9 cellular contexts compared by ENCODE assay signal in the genomic region with DNA sequence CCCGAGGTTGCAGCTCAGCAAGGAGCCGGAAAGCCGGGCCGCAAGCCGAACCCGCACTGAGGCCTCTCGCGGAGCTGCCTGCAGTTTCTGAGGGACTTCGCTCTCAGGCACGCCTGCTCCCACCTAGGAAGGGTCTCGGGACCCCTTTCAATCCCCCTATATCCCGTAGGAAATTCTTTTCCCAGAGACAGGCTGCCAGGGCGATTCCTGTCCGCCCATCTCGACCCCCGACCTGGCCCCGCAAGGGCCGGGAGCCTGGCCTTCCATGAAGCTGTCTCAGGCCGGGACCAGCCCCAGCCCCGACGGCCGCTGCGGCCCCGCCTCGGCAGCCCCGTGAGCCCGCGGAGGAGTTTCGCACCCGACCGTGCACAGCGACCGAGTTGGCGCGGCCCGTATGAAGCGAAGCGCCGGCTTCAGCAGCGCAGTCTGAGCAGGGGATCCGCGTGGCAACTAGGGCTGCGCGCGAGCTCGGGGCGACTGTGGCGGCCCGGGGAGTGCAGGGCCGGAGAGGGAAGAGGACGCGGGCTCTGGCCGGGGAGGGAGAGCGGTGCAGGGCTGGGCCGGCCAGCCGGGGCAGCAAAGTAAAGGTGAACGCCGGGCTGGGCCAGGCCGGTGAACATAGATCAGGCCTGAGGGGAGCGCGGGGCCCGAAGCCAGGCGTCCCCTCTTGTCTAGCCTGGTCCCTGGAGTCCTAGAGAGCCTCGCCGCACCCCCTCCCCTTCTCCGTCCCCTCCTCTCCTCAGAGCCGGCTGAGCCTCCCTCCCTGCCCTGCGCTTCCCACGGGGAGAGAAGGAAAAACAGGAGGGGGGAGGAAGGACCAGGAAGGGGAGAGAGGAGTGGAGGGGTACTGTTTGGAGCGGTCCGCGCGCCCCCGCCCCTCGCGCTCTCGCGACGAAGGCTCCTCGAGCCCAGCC. TPM values are rescaled to one million over a fixed set of nuclear protein-coding genes. Genes with fewer than 3 reads are reported as not detected.
DNase-seq lines count a peak whose midpoint lies in the region; ATAC-seq and TF ChIP-seq lines count a peak whose summit lies in the region.
"Had no signal": no experiment of that assay in that cellular context is flagged by ENCODE, and none has a peak within 500 bp of the region (broad histone marks: within the 10 kb centered on the region; RNA-seq: fewer than 3 reads in every experiment).

No MANE protein-coding gene starts in this region.

- H3K36me3 Mint-ChIP-seq in activated naive CD8-positive, alpha-beta T cell, result no peaks in the 10 kb centered on the region
- H3K36me3 Mint-ChIP-seq in activated naive CD8-positive, alpha-beta T cell treated with anti-CD3 and anti-CD28 coated beads for 36 hours, result no peaks in the 10 kb centered on the region
- no peaks in the 10 kb centered on the region for H3K36me3 Mint-ChIP-seq in activated CD8-positive, alpha-beta T cell treated with anti-CD3 and anti-CD28 coated beads for 36 hours (ENCODE audit: low read depth)

- ATAC-seq in activated CD8-positive, alpha-beta T cell treated with anti-CD3 and anti-CD28 coated beads for 36 hours, result peak; percentile 27
- ATAC-seq in GM19035 (IDR thresholded peaks at IDR 0.05; ENCODE audit: unreplicated experiment), result no peak

- no peaks in the 10 kb centered on the region for H3K9me3 ChIP-seq in suprapubic skin
- H3K9me3 ChIP-seq in adrenal gland (replicated peaks in 1 of 3), result no peaks in the 10 kb centered on the region

- peaks cover 32% of the 10 kb centered on the region for H3K4me1 Mint-ChIP-seq in activated naive CD8-positive, alpha-beta T cell (ENCODE audit: low read depth)
- H3K4me1 Mint-ChIP-seq in activated naive CD8-positive, alpha-beta T cell treated with anti-CD3 and anti-CD28 coated beads for 36 hours, result peaks cover 14% of the 10 kb centered on the region
- H3K4me1 Mint-ChIP-seq in activated CD8-positive, alpha-beta T cell treated with anti-CD3 and anti-CD28 coated beads for 36 hours (ENCODE audit: low read depth), result peaks cover 20% of the 10 kb centered on the region

- no peak for TF ChIP-seq EP300 in suprapubic skin (IDR thresholded peaks at IDR 0.05)

- peak overlapping the region; percentile 25 for H3K4me3 ChIP-seq in suprapubic skin
- H3K4me3 ChIP-seq in adrenal gland, result no peak overlapping the region

- peak overlapping the region; percentile 79 for H3K4me3 Mint-ChIP-seq in activated naive CD8-positive, alpha-beta T cell
- no peak overlapping the region for H3K4me3 Mint-ChIP-seq in activated naive CD8-positive, alpha-beta T cell treated with anti-CD3 and anti-CD28 coated beads for 36 hours
- H3K4me3 Mint-ChIP-seq in activated CD8-positive, alpha-beta T cell treated with anti-CD3 and anti-CD28 coated beads for 36 hours, result no peak overlapping the region

- no peak for TF ChIP-seq CTCF in activated CD8-positive, alpha-beta T cell treated with anti-CD3 and anti-CD28 coated beads for 36 hours (IDR thresholded peaks at IDR 0.05)
- TF ChIP-seq CTCF in suprapubic skin (IDR thresholded peaks at IDR 0.05) (no peak), adrenal gland (IDR thresholded peaks at IDR 0.05) (no peak)

- POLR2A ChIA-PET in activated CD8-positive, alpha-beta T cell treated with anti-CD3 and anti-CD28 coated beads for 36 hours (lab: Charles Lee), result interaction anchor here (0.6 kb wide), 1 partner anchor 47 kb away, joined by 3 read pairs; no protein-coding TSS in a partner anchor

- H3K4me1 ChIP-seq in suprapubic skin (peaks cover 73% of the 10 kb centered on the region), adrenal gland (replicated peaks in 1 of 2) (peaks cover 22 to 39% of the 10 kb centered on the region in 2 donors)

- H3K9me3 Mint-ChIP-seq in activated naive CD8-positive, alpha-beta T cell (ENCODE audit: low read depth), result no peaks in the 10 kb centered on the region
- H3K9me3 Mint-ChIP-seq in activated naive CD8-positive, alpha-beta T cell treated with anti-CD3 and anti-CD28 coated beads for 36 hours, result no peaks in the 10 kb centered on the region
- no peaks in the 10 kb centered on the region for H3K9me3 Mint-ChIP-seq in activated CD8-positive, alpha-beta T cell treated with anti-CD3 and anti-CD28 coated beads for 36 hours

- TF ChIP-seq POLR2A in suprapubic skin (IDR thresholded peaks at IDR 0.05) (no peak), adrenal gland (IDR thresholded peaks at IDR 0.05) (no peak)

- no peaks in the 10 kb centered on the region for H3K36me3 ChIP-seq in suprapubic skin
- H3K36me3 ChIP-seq in adrenal gland (replicated peaks in 1 of 2), result no peaks in the 10 kb centered on the region

- CTCF ChIA-PET in activated CD8-positive, alpha-beta T cell treated with anti-CD3 and anti-CD28 coated beads for 36 hours (lab: Charles Lee), result interaction anchor here (1.3 to 2.7 kb wide), 3 partner anchors 19 to 37 kb away, joined by 3 to 10 read pairs (median 9); no protein-coding TSS in a partner anchor

- intact Hi-C loops in activated CD8-positive, alpha-beta T cell treated with anti-CD3 and anti-CD28 coated beads for 36 hours (cut with micrococcal nuclease), result no loop called here
- intact Hi-C loops in adrenal gland (cut with DNase I), result no loop called here

- 1% methylated on average over 46 of the region's 80 CpGs for WGBS in suprapubic skin
- 2 to 4% (median 2%) methylated on average over 22 to 79 of the region's 80 CpGs for WGBS in adrenal gland, 4 donors

- no peak overlapping the region for H3K27ac Mint-ChIP-seq in activated naive CD8-positive, alpha-beta T cell
- no peak overlapping the region for H3K27ac Mint-ChIP-seq in activated naive CD8-positive, alpha-beta T cell treated with anti-CD3 and anti-CD28 coated beads for 36 hours
- no peak overlapping the region for H3K27ac Mint-ChIP-seq in activated CD8-positive, alpha-beta T cell treated with anti-CD3 and anti-CD28 coated beads for 36 hours

- peaks cover 20% of the 10 kb centered on the region for H3K27me3 Mint-ChIP-seq in activated naive CD8-positive, alpha-beta T cell
- H3K27me3 Mint-ChIP-seq in activated naive CD8-positive, alpha-beta T cell treated with anti-CD3 and anti-CD28 coated beads for 36 hours, result peaks cover 93% of the 10 kb centered on the region
- peaks cover 68% of the 10 kb centered on the region for H3K27me3 Mint-ChIP-seq in activated CD8-positive, alpha-beta T cell treated with anti-CD3 and anti-CD28 coated beads for 36 hours

- peaks cover 100% of the 10 kb centered on the region for H3K27me3 ChIP-seq in suprapubic skin
- H3K27me3 ChIP-seq in adrenal gland, result peaks cover 85% of the 10 kb centered on the region

- DNase-seq in activated naive CD8-positive, alpha-beta T cell treated with anti-CD3 and anti-CD28 coated beads for 36 hours, result no peak
- no peak for DNase-seq in activated CD8-positive, alpha-beta T cell treated with anti-CD3 and anti-CD28 coated beads for 36 hours
- DNase-seq in iris pigment epithelial cell (ENCODE audit: low read depth) (peak; percentile 12), suprapubic skin (ENCODE audit: low spot score in 2 of 2) (no peak), adrenal gland (no peak), NCI-H2029 (lab: John Stamatoyannopoulos, UW) (no peak)
- DNase-seq: Kasumi-1 had no signal

- no peak overlapping the region for H3K27ac ChIP-seq in suprapubic skin
- no peak overlapping the region for H3K27ac ChIP-seq in adrenal gland

RNA-seq across cellular contexts. Expression of a gene that starts 0.9 kb away (rescaled TPM):
- not detected for total RNA-seq in activated naive CD8-positive, alpha-beta T cell treated with anti-CD3 and anti-CD28 coated beads for 36 hours
- total RNA-seq in activated CD8-positive, alpha-beta T cell treated with anti-CD3 and anti-CD28 coated beads for 36 hours, result under 1 TPM in 1 of 2 experiments, not detected in 1; 0.14 TPM
- total RNA-seq in suprapubic skin, result not detected
- under 1 TPM in 1 of 8 donors, not detected in 7; 0.14 TPM for total RNA-seq in adrenal gland
- under 1 TPM in 2 of 3 donors, not detected in 1; 0.07 to 0.08 TPM for polyA plus RNA-seq in adrenal gland

RNA-seq across cellular contexts. Expression of a gene that starts 30.1 kb away (rescaled TPM):
- total RNA-seq in activated naive CD8-positive, alpha-beta T cell treated with anti-CD3 and anti-CD28 coated beads for 36 hours, result 100 to 1,000 TPM in 1 of 2 experiments, 10 to 100 TPM in 1; 96.4 to 101 TPM
- total RNA-seq in activated CD8-positive, alpha-beta T cell treated with anti-CD3 and anti-CD28 coated beads for 36 hours, result 10 to 100 TPM; 82.1 to 82.5 TPM
- 10 to 100 TPM; 19.5 to 30.4 (median 23.8) TPM for total RNA-seq in suprapubic skin
- 10 to 100 TPM in 7 of 8 donors, 1 to 10 TPM in 1; 9.5 to 26.7 (median 19.3) TPM for total RNA-seq in adrenal gland
- 10 to 100 TPM; 15.5 to 28.8 (median 16.6) TPM for polyA plus RNA-seq in adrenal gland
